ENCODE assay signal across 20 cellular contexts in genomic region chr10:110134917-110135316, GRCh38.
DNase-seq lines count a peak whose midpoint lies in the region; ATAC-seq and FAIRE-seq lines count a peak whose summit lies in the region.
"Had no signal": no experiment of that assay in that cellular context is flagged by ENCODE, and none has a peak within 500 bp of the region (broad histone marks: within the 10 kb centered on the region; RNA-seq: fewer than 3 reads in every experiment).

No MANE protein-coding gene starts in this region.

- H3K27me3 ChIP-seq in adipocyte (replicated peaks; ENCODE audit: control insufficient read depth, insufficient read depth, low read length), result no peaks in the 10 kb centered on the region
- H3K27me3 ChIP-seq: BE2C, SJCRH30 had no signal

- H3K9me3 ChIP-seq in adipocyte (ENCODE audit: control insufficient read depth, low read length), result no peaks in the 10 kb centered on the region
- H3K9me3 ChIP-seq: BE2C, SJCRH30 had no signal

- no peaks in the 10 kb centered on the region for H3K9me3 Mint-ChIP-seq in activated naive CD4-positive, alpha-beta T cell treated with anti-CD3 and anti-CD28 coated beads, Interleukin-2, amount 50 U/mL, for 72 hours
- no peaks in the 10 kb centered on the region for H3K9me3 Mint-ChIP-seq in activated naive CD4-positive, alpha-beta T cell treated with anti-CD3 and anti-CD28 coated beads, Interleukin-2, amount 10 ng/mL, durations not matched to agents 7 days and 5 days
- H3K9me3 Mint-ChIP-seq in stimulated activated memory B cell treated with anti-CD40 and anti-IgM and Interleukin-4, amounts not matched to agents 10 μg/mL and 1 μg/mL and 100 μg/mL, for 72 hours, result no peaks in the 10 kb centered on the region
- H3K9me3 Mint-ChIP-seq: CD4-positive, alpha-beta memory T cell had no signal

- DNase-seq in activated naive CD4-positive, alpha-beta T cell treated with anti-CD3 and anti-CD28 coated beads, Interleukin-2, amount 50 U/mL, for 72 hours (ENCODE audit: low spot score in 2 of 2), result no peak
- DNase-seq in activated naive CD4-positive, alpha-beta T cell treated with anti-CD3 and anti-CD28 coated beads, Interleukin-2, amount 10 ng/mL, durations not matched to agents 7 days and 5 days, result no peak
- no peak for DNase-seq in GM19239 (ENCODE audit: insufficient read length, low spot score)
- DNase-seq in adipocyte (ENCODE audit: low read depth), result peak; percentile 34
- DNase-seq: BE2C; Calu3; CD4-positive, alpha-beta memory T cell; DMS53; KBM-7; NCI-H187; NCI-H2107; NCI-H2227 treated with DMSO at 0.1 percent for 48 hours; NCI-H524; SJCRH30 had no signal

- peak; percentile 33 to 62 for ATAC-seq in activated naive CD4-positive, alpha-beta T cell treated with anti-CD3 and anti-CD28 coated beads, Interleukin-2, amount 50 U/mL, for 72 hours
- ATAC-seq in stimulated activated memory B cell treated with anti-CD40 and anti-IgM and Interleukin-4, amounts not matched to agents 10 μg/mL and 1 μg/mL and 100 μg/mL, for 72 hours, result peak; percentile 47
- ATAC-seq in GM18519 (IDR thresholded peaks at IDR 0.05; ENCODE audit: low FRiP score, unreplicated experiment) (no peak), GM18867 (IDR thresholded peaks at IDR 0.05; ENCODE audit: unreplicated experiment) (no peak), HG02970 (IDR thresholded peaks at IDR 0.05; ENCODE audit: low FRiP score, unreplicated experiment) (no peak)
- ATAC-seq: HepG2 had no signal

- CTCF ChIA-PET in activated naive CD4-positive, alpha-beta T cell treated with anti-CD3 and anti-CD28 coated beads, Interleukin-2, amount 10 ng/mL, durations not matched to agents 7 days and 5 days (lab: Charles Lee), result interaction anchor here (0.6 to 1.8 kb wide), 2 partner anchors 87 to 138 kb away, joined by 3 to 8 read pairs; no protein-coding TSS in a partner anchor

- no peak overlapping the region for H3K9ac ChIP-seq in adipocyte (ENCODE audit: low read length)

- H3K36me3 Mint-ChIP-seq in activated naive CD4-positive, alpha-beta T cell treated with anti-CD3 and anti-CD28 coated beads, Interleukin-2, amount 50 U/mL, for 72 hours, result peaks cover 0 to 13% of the 10 kb centered on the region in 2 donors
- peaks cover 44% of the 10 kb centered on the region for H3K36me3 Mint-ChIP-seq in activated naive CD4-positive, alpha-beta T cell treated with anti-CD3 and anti-CD28 coated beads, Interleukin-2, amount 10 ng/mL, durations not matched to agents 7 days and 5 days
- H3K36me3 Mint-ChIP-seq in stimulated activated memory B cell treated with anti-CD40 and anti-IgM and Interleukin-4, amounts not matched to agents 10 μg/mL and 1 μg/mL and 100 μg/mL, for 72 hours, result peaks cover 10% of the 10 kb centered on the region

- peak overlapping the region in 1 of 2 donors; percentile 32 for H3K27ac Mint-ChIP-seq in activated naive CD4-positive, alpha-beta T cell treated with anti-CD3 and anti-CD28 coated beads, Interleukin-2, amount 50 U/mL, for 72 hours
- no peak overlapping the region for H3K27ac Mint-ChIP-seq in activated naive CD4-positive, alpha-beta T cell treated with anti-CD3 and anti-CD28 coated beads, Interleukin-2, amount 10 ng/mL, durations not matched to agents 7 days and 5 days
- H3K27ac Mint-ChIP-seq in stimulated activated memory B cell treated with anti-CD40 and anti-IgM and Interleukin-4, amounts not matched to agents 10 μg/mL and 1 μg/mL and 100 μg/mL, for 72 hours, result peak overlapping the region; percentile 68

- H3K4me3 ChIP-seq in adipocyte (ENCODE audit: low read length), result no peak overlapping the region
- H3K4me3 ChIP-seq: SJCRH30 had no signal

- no peaks in the 10 kb centered on the region for H3K27me3 Mint-ChIP-seq in activated naive CD4-positive, alpha-beta T cell treated with anti-CD3 and anti-CD28 coated beads, Interleukin-2, amount 10 ng/mL, durations not matched to agents 7 days and 5 days
- no peaks in the 10 kb centered on the region for H3K27me3 Mint-ChIP-seq in stimulated activated memory B cell treated with anti-CD40 and anti-IgM and Interleukin-4, amounts not matched to agents 10 μg/mL and 1 μg/mL and 100 μg/mL, for 72 hours
- H3K27me3 Mint-ChIP-seq: CD4-positive, alpha-beta memory T cell had no signal

- H3K4me1 Mint-ChIP-seq in activated naive CD4-positive, alpha-beta T cell treated with anti-CD3 and anti-CD28 coated beads, Interleukin-2, amount 10 ng/mL, durations not matched to agents 7 days and 5 days, result peaks cover 24% of the 10 kb centered on the region
- H3K4me1 Mint-ChIP-seq in stimulated activated memory B cell treated with anti-CD40 and anti-IgM and Interleukin-4, amounts not matched to agents 10 μg/mL and 1 μg/mL and 100 μg/mL, for 72 hours, result peaks cover 21% of the 10 kb centered on the region

- FAIRE-seq in GM19239 (lab: Jason Lieb, UNC), result peak; percentile 51
- FAIRE-seq: GM18507, HepG2 had no signal

- peaks cover 40% of the 10 kb centered on the region for H3K36me3 ChIP-seq in adipocyte (ENCODE audit: control insufficient read depth, insufficient read depth, low read length, severe bottlenecking)

- no peak overlapping the region for H3K4me3 Mint-ChIP-seq in activated naive CD4-positive, alpha-beta T cell treated with anti-CD3 and anti-CD28 coated beads, Interleukin-2, amount 10 ng/mL, durations not matched to agents 7 days and 5 days
- H3K4me3 Mint-ChIP-seq in stimulated activated memory B cell treated with anti-CD40 and anti-IgM and Interleukin-4, amounts not matched to agents 10 μg/mL and 1 μg/mL and 100 μg/mL, for 72 hours, result no peak overlapping the region
- H3K4me3 Mint-ChIP-seq: CD4-positive, alpha-beta memory T cell had no signal

- peaks cover 13% of the 10 kb centered on the region for H3K4me1 ChIP-seq in adipocyte (ENCODE audit: control insufficient read depth, insufficient read depth, low read length)
- H3K4me1 ChIP-seq: BE2C, SJCRH30 had no signal

Comparison
In these comparisons a context has a peak if more than half of its experiments do, and no peak if none do; other contexts are left out.
1. ATAC-seq: peak in activated naive CD4-positive, alpha-beta T cell treated with anti-CD3 and anti-CD28 coated beads, Interleukin-2, amount 50 U/mL, for 72 hours (2 of 2) and stimulated activated memory B cell treated with anti-CD40 and anti-IgM and Interleukin-4, amounts not matched to agents 10 μg/mL and 1 μg/mL and 100 μg/mL, for 72 hours (single experiment); none in GM18519 (single experiment), GM18867 (single experiment) and HG02970 (single experiment).